In genomic region chr2:218615868-218616315, GRCh38 we compare ENCODE assay signal across 1 cellular context.
TF ChIP-seq lines count a peak whose summit lies in the region.

No MANE protein-coding gene starts in this region.

TF ChIP-seq in HepG2, 621 proteins besides CTCF, POLR2A, EP300 and RAD21 (continues in another document):
- TF ChIP-seq TFDP1 (CRISPR knock-in tag; IDR thresholded peaks at IDR 0.05; ENCODE audit: borderline replicate concordance) (no peak), ZMYM4 (CRISPR knock-in tag; IDR thresholded peaks at IDR 0.05) (0 out of 2 replicates have a peak, but pooled peaks have one; percentile 24), HDAC1 (CRISPR knock-in tag; IDR thresholded peaks at IDR 0.05) (0 out of 2 replicates have a peak, but pooled peaks have one; percentile 52), CERS6 (CRISPR knock-in tag; IDR thresholded peaks at IDR 0.05) (no peak), HNF4A (CRISPR knock-in tag; IDR thresholded peaks at IDR 0.05) (peak; percentile 74), FOSL1 (CRISPR knock-in tag; IDR thresholded peaks at IDR 0.05; ENCODE audit: borderline replicate concordance) (no peak), ZNF749 (CRISPR knock-in tag; IDR thresholded peaks at IDR 0.05; ENCODE audit: borderline replicate concordance) (no peak), ZNF281 (CRISPR knock-in tag; IDR thresholded peaks at IDR 0.05; ENCODE audit: borderline replicate concordance) (0 out of 2 replicates have a peak, but pooled peaks have one; percentile 49), ZNF253 (CRISPR knock-in tag; IDR thresholded peaks at IDR 0.05; ENCODE audit: borderline replicate concordance) (0 out of 2 replicates have a peak, but pooled peaks have one; percentile 37), SALL1 (CRISPR knock-in tag; IDR thresholded peaks at IDR 0.05) (peak; percentile 50), REXO4 (CRISPR knock-in tag; IDR thresholded peaks at IDR 0.05; ENCODE audit: borderline replicate concordance) (no peak), TFAP4 (IDR thresholded peaks at IDR 0.05; ENCODE audit: borderline replicate concordance, low read depth) (peak; percentile 65; the same call in 1 of the 2 replicates), SNAPC4 (CRISPR knock-in tag; IDR thresholded peaks at IDR 0.05) (no peak), ZNF350 (CRISPR knock-in tag; IDR thresholded peaks at IDR 0.05; ENCODE audit: borderline replicate concordance, low read depth) (0 out of 2 replicates have a peak, but pooled peaks have one; percentile 41), TRIM22 (IDR thresholded peaks at IDR 0.05) (no peak), ZNF841 (CRISPR knock-in tag; IDR thresholded peaks at IDR 0.05; ENCODE audit: borderline replicate concordance) (no peak), ZNF468 (CRISPR knock-in tag; IDR thresholded peaks at IDR 0.05) (no peak), ZFY (CRISPR knock-in tag; IDR thresholded peaks at IDR 0.05) (0 out of 2 replicates have a peak, but pooled peaks have one; percentile 27), ZNF280B (CRISPR knock-in tag; IDR thresholded peaks at IDR 0.05; ENCODE audit: borderline replicate concordance) (0 out of 2 replicates have a peak, but pooled peaks have one; percentile 80), NRL (CRISPR knock-in tag; IDR thresholded peaks at IDR 0.05; ENCODE audit: borderline replicate concordance) (peak; percentile 78; the same call in 1 of the 2 replicates), HNF1B (CRISPR knock-in tag; IDR thresholded peaks at IDR 0.05) (0 out of 2 replicates have a peak, but pooled peaks have one; percentile 36), PAXIP1 (CRISPR knock-in tag; conservative IDR thresholded peaks at IDR 0.05) (0 out of 2 replicates have a peak, but pooled peaks have one; percentile 21), ZNF598 (CRISPR knock-in tag; IDR thresholded peaks at IDR 0.05; ENCODE audit: borderline replicate concordance) (peak; percentile 41; the same call in 1 of the 2 replicates), MNT (IDR thresholded peaks at IDR 0.05) (no peak), ZNF574 (CRISPR knock-in tag; IDR thresholded peaks at IDR 0.05) (no peak), ZNF577 (CRISPR knock-in tag; IDR thresholded peaks at IDR 0.05; ENCODE audit: borderline replicate concordance, low read depth) (no peak)
